7 cellular contexts compared by ENCODE assay signal in genomic region chr16:3458852-3459361, GRCh38. TPM values are rescaled to one million over a fixed set of nuclear protein-coding genes. Genes with fewer than 3 reads are reported as not detected.
A peak's percentile ranks its signal among the peaks of the same experiment; 100 is the strongest.
DNase-seq lines count a peak whose midpoint lies in the region; ATAC-seq, FAIRE-seq and TF ChIP-seq lines count a peak whose summit lies in the region.
"Had no signal": no experiment of that assay in that cellular context is flagged by ENCODE, and none has a peak within 500 bp of the region (broad histone marks: within the 10 kb centered on the region; RNA-seq: fewer than 3 reads in every experiment).

No MANE protein-coding gene starts in this region.

- intact Hi-C loops in thyroid gland (cut with DNase I) = no loop called here

- DNase-seq in RCC 7860 (ENCODE audit: low spot score) (peak; percentile 65), thyroid gland (peak; percentile 25 to 30), NCI-H2081 treated with DMSO at 0.1 percent for 48 hours (lab: John Stamatoyannopoulos, UW) (no peak)

- peak; percentile 84 for FAIRE-seq in RCC 7860 (lab: Jason Lieb, UNC)

- H3K4me1 ChIP-seq in iPS-15b (ENCODE audit: control insufficient read depth, insufficient read depth, low read length) (peaks cover 9% of the 10 kb centered on the region), thyroid gland (peaks cover 29 to 39% of the 10 kb centered on the region in 2 donors)

- peak; percentile 34 for ATAC-seq in GM19023 (IDR thresholded peaks at IDR 0.05; ENCODE audit: unreplicated experiment)
- ATAC-seq in GM21723 (IDR thresholded peaks at IDR 0.05; ENCODE audit: unreplicated experiment) = no peak

- H3K4me3 ChIP-seq in iPS-15b (ENCODE audit: low read depth, low read length) (peak overlapping the region; percentile 83), thyroid gland (replicated peaks in 1 of 3) (peak overlapping the region; percentile 11 to 80 (median 53))

- H3K9me3 ChIP-seq in iPS-15b (ENCODE audit: control insufficient read depth, insufficient read depth, low read length) (no peaks in the 10 kb centered on the region), thyroid gland (no peaks in the 10 kb centered on the region)

- no peaks in the 10 kb centered on the region for H3K27me3 ChIP-seq in iPS-15b (ENCODE audit: control insufficient read depth, insufficient read depth, low read length)
- no peaks in the 10 kb centered on the region for H3K27me3 ChIP-seq in thyroid gland

- WGBS in thyroid gland, 2 donors = 3 to 4% methylated on average over 10 of the region's 10 CpGs

- peak in 1 of 2 donors; percentile 24 for TF ChIP-seq POLR2A in thyroid gland (IDR thresholded peaks at IDR 0.05)

- H3K36me3 ChIP-seq in iPS-15b (ENCODE audit: control insufficient read depth, insufficient read depth, low read length) = no peaks in the 10 kb centered on the region
- H3K36me3 ChIP-seq in thyroid gland = no peaks in the 10 kb centered on the region

- peak overlapping the region; percentile 87 to 98 (median 91) for H3K27ac ChIP-seq in thyroid gland

- no peak for TF ChIP-seq CTCF in thyroid gland (IDR thresholded peaks at IDR 0.05)

- H3K9ac ChIP-seq in iPS-15b (ENCODE audit: low read depth, low read length) = peak overlapping the region; percentile 77

RNA-seq across cellular contexts. Expression of gene NAA60, which starts 15.4 kb away (rescaled TPM):
- total RNA-seq in thyroid gland = 10 to 100 TPM; 22.7 to 42.2 (median 31.0) TPM

RNA-seq across cellular contexts. Expression of gene ZNF597, which starts 15.6 kb away (rescaled TPM):
- 1 to 10 TPM; 2.7 to 6.8 (median 4.3) TPM for total RNA-seq in thyroid gland

RNA-seq across cellular contexts. Expression of gene C16orf90, which starts 36.4 kb away (rescaled TPM):
- total RNA-seq in thyroid gland = not detected
- total RNA-seq: dermis microvascular lymphatic vessel endothelial cell had no signal

RNA-seq across cellular contexts. Expression of gene CLUAP1, which starts 41.9 kb away (rescaled TPM):
- total RNA-seq in thyroid gland = 10 to 100 TPM; 24.6 to 31.6 (median 29.4) TPM

RNA-seq across cellular contexts. Expression of gene ZNF174, which starts 57.9 kb away (rescaled TPM):
- 10 to 100 TPM; 12.1 to 16.7 (median 16.1) TPM for total RNA-seq in thyroid gland
